In genomic region chr7:150401861-150402631, GRCh38 we compare ENCODE assay signal across 12 cellular contexts. TPM values are rescaled to one million over a fixed set of nuclear protein-coding genes. Genes with fewer than 3 reads are reported as not detected.
DNase-seq lines count a peak whose midpoint lies in the region; TF ChIP-seq lines count a peak whose summit lies in the region.
"Had no signal": no experiment of that assay in that cellular context is flagged by ENCODE, and none has a peak within 500 bp of the region (broad histone marks: within the 10 kb centered on the region; RNA-seq: fewer than 3 reads in every experiment).

No MANE protein-coding gene starts in this region.

- H3K79me2 ChIP-seq in neural cell (replicated peaks; ENCODE audit: insufficient read depth, low read length) = no peaks in the 10 kb centered on the region

- no peaks in the 10 kb centered on the region for H3K9me3 Mint-ChIP-seq in Caco-2 (ENCODE audit: unreplicated experiment)

- H3K9ac ChIP-seq in HUES6 (ENCODE audit: low read length) (peak overlapping the region; percentile 82), neural cell (ENCODE audit: low read length) (peak overlapping the region; percentile 9)

- no peaks in the 10 kb centered on the region for H3K27me3 ChIP-seq in Caco-2 (replicated peaks; ENCODE audit: control insufficient read depth, insufficient read depth, low read length)
- no peaks in the 10 kb centered on the region for H3K27me3 ChIP-seq in HUES6 (ENCODE audit: control insufficient read depth, insufficient read depth, low read length)
- no peaks in the 10 kb centered on the region for H3K27me3 ChIP-seq in ectodermal cell (ENCODE audit: control insufficient read depth, insufficient read depth, low read length, poor library complexity, severe bottlenecking)
- no peaks in the 10 kb centered on the region for H3K27me3 ChIP-seq in neural cell (ENCODE audit: insufficient read depth, low read depth, low read length)
- H3K27me3 ChIP-seq: brain microvascular endothelial cell had no signal

- CTCF ChIA-PET in Caco-2 (lab: Charles Lee) = no interaction called here

- H3K36me3 ChIP-seq in Caco-2 (ENCODE audit: control insufficient read depth, insufficient read depth, low read length) = no peaks in the 10 kb centered on the region
- peaks cover 9% of the 10 kb centered on the region for H3K36me3 ChIP-seq in HUES6 (ENCODE audit: control insufficient read depth, insufficient read depth, low read length)
- H3K36me3 ChIP-seq in ectodermal cell (ENCODE audit: control insufficient read depth, insufficient read depth, low read length) = peaks cover 4% of the 10 kb centered on the region
- H3K36me3 ChIP-seq in neural cell (ENCODE audit: insufficient read depth, low read length) = no peaks in the 10 kb centered on the region

- no TSS peak for BruUV-seq in Caco-2 (replicated peaks; lab: Mats Ljungman, UMichigan)

- 11 to 15% methylated on average over 7 of the region's 7 CpGs for WGBS in ectodermal cell, 2 experiments
- 78 to 84% methylated on average over 7 of the region's 7 CpGs for WGBS in lower leg skin, 2 donors

- H3K4me1 ChIP-seq in Caco-2 (peaks cover 53% of the 10 kb centered on the region), HUES6 (ENCODE audit: control insufficient read depth, insufficient read depth, low read length) (peaks cover 81% of the 10 kb centered on the region), ectodermal cell (ENCODE audit: control insufficient read depth, insufficient read depth, low read length) (peaks cover 67% of the 10 kb centered on the region)

- DNase-seq in Caco-2 = no peak
- DNase-seq in SIG-M5 treated with dmso at 0.1 percent for 504 hours (lab: John Stamatoyannopoulos, UW; ENCODE audit: unreplicated experiment) = no peak
- no peak for DNase-seq in COLO829 (ENCODE audit: low spot score)
- DNase-seq in amniotic stem cell (lab: John Stamatoyannopoulos, UW) = no peak
- DNase-seq in lower leg skin (ENCODE audit: low spot score in 2 of 2) = no peak
- DNase-seq: brain microvascular endothelial cell, NCI-H1105, NCI-H345 had no signal

- no peak for TF ChIP-seq POLR2A in lower leg skin (IDR thresholded peaks at IDR 0.05)

- H4K20me1 ChIP-seq in neural cell (ENCODE audit: insufficient read depth) = no peaks in the 10 kb centered on the region

- no peak for TF ChIP-seq EP300 in neural cell (conservative IDR thresholded peaks at IDR 0.05; ENCODE audit: poor library complexity, severe bottlenecking)

- peaks cover 6% of the 10 kb centered on the region for H3K36me3 Mint-ChIP-seq in Caco-2 (ENCODE audit: insufficient read depth, unreplicated experiment)

- intact Hi-C loops in Caco-2 (cut with micrococcal nuclease; ENCODE audit: unreplicated experiment) (no loop called here), lower leg skin (cut with DNase I; ENCODE audit: low total_unique reads) (no loop called here)

- H3K27ac ChIP-seq in HUES6 (ENCODE audit: low read depth, low read length) (peak overlapping the region; percentile 96), ectodermal cell (ENCODE audit: insufficient read depth, low read depth, low read length, poor library complexity, severe bottlenecking) (peak overlapping the region; percentile 81), neural cell (ENCODE audit: low read length) (no peak overlapping the region)
- H3K27ac ChIP-seq: brain microvascular endothelial cell, neutrophil had no signal

- TF ChIP-seq CTCF in Caco-2 (IDR thresholded peaks at IDR 0.05; ENCODE audit: insufficient read depth in 1 of 2, low read depth in 1 of 2, low read length in 1 of 2, severe bottlenecking in 1 of 2, unreplicated experiment in 1 of 2) (no peak), neural cell (IDR thresholded peaks at IDR 0.05; ENCODE audit: poor library complexity, severe bottlenecking) (no peak), lower leg skin (IDR thresholded peaks at IDR 0.05) (no peak)

- H2AFZ ChIP-seq in neural cell (ENCODE audit: low read depth, low read length) = no peak overlapping the region

- H3F3A ChIP-seq in neural cell (ENCODE audit: insufficient read depth, low read length, poor library complexity, severe bottlenecking) = no peaks in the 10 kb centered on the region

- no peak for TF ChIP-seq RAD21 in neural cell (conservative IDR thresholded peaks at IDR 0.05)

- POLR2A ChIA-PET in Caco-2 (lab: Charles Lee) = no interaction called here

- no peak overlapping the region for H3K4me3 ChIP-seq in Caco-2 (ENCODE audit: low read depth, low read length)
- H3K4me3 ChIP-seq in HUES6 (ENCODE audit: low read depth, low read length) = peak overlapping the region; percentile 13; the same call in 1 of the 2 replicates
- H3K4me3 ChIP-seq in ectodermal cell (ENCODE audit: insufficient read depth, low read depth, low read length) = no peak overlapping the region
- no peak overlapping the region for H3K4me3 ChIP-seq in neural cell (ENCODE audit: low read length)
- no peak overlapping the region for H3K4me3 ChIP-seq in lower leg skin (ENCODE audit: low read depth, poor library complexity, severe bottlenecking)

- peaks cover 42% of the 10 kb centered on the region for H3K4me1 Mint-ChIP-seq in Caco-2 (ENCODE audit: low read depth, unreplicated experiment)

- peak overlapping the region; percentile 12 for H3K27ac Mint-ChIP-seq in Caco-2 (ENCODE audit: unreplicated experiment)

- H3K9me3 ChIP-seq in Caco-2 = no peaks in the 10 kb centered on the region
- no peaks in the 10 kb centered on the region for H3K9me3 ChIP-seq in HUES6 (ENCODE audit: control insufficient read depth, insufficient read depth, low read depth, low read length)
- H3K9me3 ChIP-seq in ectodermal cell (ENCODE audit: control insufficient read depth, low read length) = no peaks in the 10 kb centered on the region
- no peaks in the 10 kb centered on the region for H3K9me3 ChIP-seq in neural cell (ENCODE audit: low read length)
- H3K9me3 ChIP-seq: neutrophil had no signal

- peak overlapping the region; percentile 42 for H3K4me3 Mint-ChIP-seq in Caco-2 (ENCODE audit: unreplicated experiment)

- no peak overlapping the region for H3K4me2 ChIP-seq in neural cell (ENCODE audit: low read length)

- H3K9me2 ChIP-seq in neural cell (ENCODE audit: insufficient read depth, low read length) = no peaks in the 10 kb centered on the region

- no peaks in the 10 kb centered on the region for H3K27me3 Mint-ChIP-seq in Caco-2 (ENCODE audit: insufficient read depth, unreplicated experiment)

TF ChIP-seq in neural cell, 6 proteins besides CTCF, POLR2A, EP300 and RAD21:
- no peak for TF ChIP-seq EZH2 (IDR thresholded peaks at IDR 0.05; ENCODE audit: borderline replicate concordance, insufficient read depth, low read length, poor library complexity, severe bottlenecking)
- no peak for TF ChIP-seq MXI1 (conservative IDR thresholded peaks at IDR 0.05; ENCODE audit: poor library complexity, severe bottlenecking)
- TF ChIP-seq REST (IDR thresholded peaks at IDR 0.05; ENCODE audit: borderline replicate concordance) = no peak
- TF ChIP-seq POLR2AphosphoS5 (IDR thresholded peaks at IDR 0.05) = no peak
- no peak for TF ChIP-seq TAF1 (IDR thresholded peaks at IDR 0.05; ENCODE audit: low read depth)
- TF ChIP-seq SMC3 (conservative IDR thresholded peaks at IDR 0.05; ENCODE audit: poor library complexity) = no peak

RNA-seq across cellular contexts. Expression of gene ZNF775, which starts 22.9 kb away (rescaled TPM):
- total RNA-seq in Caco-2 (2022) = 4.0 and 4.4 TPM in 2 replicates
- polyA plus RNA-seq in ectodermal cell (2013, experiment 1 of 4) = 16.7 TPM
- polyA plus RNA-seq in ectodermal cell (2013, experiment 2 of 4) = 14.4 TPM
- polyA plus RNA-seq in ectodermal cell (2013, experiment 3 of 4) = 16.5 TPM
- polyA plus RNA-seq in ectodermal cell (2013, experiment 4 of 4) = 15.2 TPM
- polyA plus RNA-seq in neural cell = 16.8 and 24.9 TPM in 2 replicates
- 22.9 and 28.5 TPM in 2 replicates for polyA minus RNA-seq in neural cell
- 1 to 10 TPM; 1.4 to 3.8 (median 2.4) TPM for total RNA-seq in lower leg skin

RNA-seq across cellular contexts. Expression of gene REPIN1, which starts 33.4 kb away (rescaled TPM):
- total RNA-seq in Caco-2 (2022) = 141 and 148 TPM in 2 replicates
- polyA plus RNA-seq in ectodermal cell (2013, experiment 1 of 4) = 75.3 TPM
- polyA plus RNA-seq in ectodermal cell (2013, experiment 2 of 4) = 83.3 TPM
- polyA plus RNA-seq in ectodermal cell (2013, experiment 3 of 4) = 73.8 TPM
- 79.6 TPM for polyA plus RNA-seq in ectodermal cell (2013, experiment 4 of 4)
- polyA plus RNA-seq in neural cell = 95.5 and 127 TPM in 2 replicates
- 69.5 and 85.0 TPM in 2 replicates for polyA minus RNA-seq in neural cell
- total RNA-seq in lower leg skin = 10 to 100 TPM; 47.8 to 71.4 (median 63.9) TPM

RNA-seq across cellular contexts. Expression of gene GIMAP8, which starts 48.4 kb away (rescaled TPM):
- total RNA-seq in Caco-2 (2022) (0.07 TPM in 1 of 2 replicates, not detected in the other), lower leg skin (10 to 100 TPM in 1 of 4 donors, 1 to 10 TPM in 3; 2.3 to 10.7 (median 3.4) TPM)
- polyA plus RNA-seq in ectodermal cell (2013, experiment 1 of 4) = not detected
- polyA plus RNA-seq in ectodermal cell (2013, experiment 2 of 4) = not detected
- polyA plus RNA-seq in ectodermal cell (2013, experiment 3 of 4) = not detected
- not detected for polyA plus RNA-seq in ectodermal cell (2013, experiment 4 of 4)
- polyA plus RNA-seq in neural cell = not detected in 2 replicates
- not detected in 2 replicates for polyA minus RNA-seq in neural cell
